In genomic region chr15:48682949-48683651, GRCh38 we compare ENCODE assay signal across 16 cellular contexts. TPM values are rescaled to one million over a fixed set of nuclear protein-coding genes. Genes with fewer than 3 reads are reported as not detected.
DNase-seq lines count a peak whose midpoint lies in the region; ATAC-seq and TF ChIP-seq lines count a peak whose summit lies in the region.
"Had no signal": no experiment of that assay in that cellular context is flagged by ENCODE, and none has a peak within 500 bp of the region (broad histone marks: within the 10 kb centered on the region; RNA-seq: fewer than 3 reads in every experiment).

No MANE protein-coding gene starts in this region.

- peak; percentile 75 for DNase-seq in AG09319 (ENCODE audit: extremely low read depth, low read depth)
- peak; percentile 26 for DNase-seq in NCI-H460 (ENCODE audit: extremely low read depth, low read depth)
- peak; percentile 44 for DNase-seq in lower lobe of right lung
- DNase-seq in T-helper 2 cell treated with Interferon-gamma antibody and Interleukin-4, amounts not matched to agents 5 μg/mL and 100 μg/mL, for 36 hours (ENCODE audit: low spot score): no peak
- no peak for DNase-seq in NCI-H748 (lab: John Stamatoyannopoulos, UW; ENCODE audit: unreplicated experiment)
- DNase-seq: GF-D8, KBM-7, SJCRH30 had no signal

- intact Hi-C loops in lower lobe of right lung (cut with DNase I): no loop called here

- no peaks in the 10 kb centered on the region for H3K27me3 ChIP-seq in lower lobe of right lung (ENCODE audit: low read depth)
- H3K27me3 ChIP-seq: BLaER1, SJCRH30 had no signal

- H3K36me3 Mint-ChIP-seq in T-helper 2 cell treated with Interferon-gamma antibody and Interleukin-4, amounts not matched to agents 5 μg/mL and 100 μg/mL, for 36 hours (ENCODE audit: low read depth): no peaks in the 10 kb centered on the region

- no peaks in the 10 kb centered on the region for H3K27me3 Mint-ChIP-seq in T-helper 2 cell treated with Interferon-gamma antibody and Interleukin-4, amounts not matched to agents 5 μg/mL and 100 μg/mL, for 36 hours (ENCODE audit: low read depth)
- H3K27me3 Mint-ChIP-seq: dendritic cell treated with granulocyte-macrophage colony-stimulating factor and Interleukin-4, amounts not matched to agents 40 ng/mL and 50 ng/mL, for 4 days had no signal

- no peaks in the 10 kb centered on the region for H3K36me3 ChIP-seq in lower lobe of right lung
- H3K36me3 ChIP-seq: BLaER1, SJCRH30 had no signal

- TF ChIP-seq CTCF in AG09319 (IDR thresholded peaks at IDR 0.05; ENCODE audit: low read depth, low read length): no peak
- TF ChIP-seq CTCF in lower lobe of right lung (IDR thresholded peaks at IDR 0.05): no peak

- H3K4me3 Mint-ChIP-seq in T-helper 2 cell treated with Interferon-gamma antibody and Interleukin-4, amounts not matched to agents 5 μg/mL and 100 μg/mL, for 36 hours: no peak overlapping the region
- H3K4me3 Mint-ChIP-seq: dendritic cell treated with granulocyte-macrophage colony-stimulating factor and Interleukin-4, amounts not matched to agents 40 ng/mL and 50 ng/mL, for 4 days; stimulated activated memory B cell treated with anti-CD40 and anti-IgM and Interleukin-4, amounts not matched to agents 10 μg/mL and 1 μg/mL and 100 μg/mL, for 72 hours had no signal

- H3K27ac Mint-ChIP-seq in T-helper 2 cell treated with Interferon-gamma antibody and Interleukin-4, amounts not matched to agents 5 μg/mL and 100 μg/mL, for 36 hours: no peak overlapping the region
- H3K27ac Mint-ChIP-seq: activated T-helper 2 cell treated with anti-CD3 and anti-CD28 coated beads, Interferon-gamma antibody, Interleukin-2, Interleukin-4, amounts not matched to agents 10 μg/mL and 5 μg/mL and 100 μg/mL, durations not matched to agents 14 hours and 24 hours and 36 hours; dendritic cell treated with granulocyte-macrophage colony-stimulating factor and Interleukin-4, amounts not matched to agents 40 ng/mL and 50 ng/mL, for 4 days; stimulated activated memory B cell treated with anti-CD40 and anti-IgM and Interleukin-4, amounts not matched to agents 10 μg/mL and 1 μg/mL and 100 μg/mL, for 72 hours had no signal

- H3K27ac ChIP-seq in lower lobe of right lung: no peak overlapping the region
- H3K27ac ChIP-seq: BLaER1, SJCRH30 had no signal

- H3K4me1 ChIP-seq in lower lobe of right lung: no peaks in the 10 kb centered on the region
- H3K4me1 ChIP-seq: BLaER1, SJCRH30 had no signal

- H3K9me3 Mint-ChIP-seq in T-helper 2 cell treated with Interferon-gamma antibody and Interleukin-4, amounts not matched to agents 5 μg/mL and 100 μg/mL, for 36 hours: no peaks in the 10 kb centered on the region

- H3K9me3 ChIP-seq in lower lobe of right lung: no peaks in the 10 kb centered on the region

- no peaks in the 10 kb centered on the region for H3K4me1 Mint-ChIP-seq in T-helper 2 cell treated with Interferon-gamma antibody and Interleukin-4, amounts not matched to agents 5 μg/mL and 100 μg/mL, for 36 hours (ENCODE audit: low read depth)
- H3K4me1 Mint-ChIP-seq: stimulated activated memory B cell treated with anti-CD40 and anti-IgM and Interleukin-4, amounts not matched to agents 10 μg/mL and 1 μg/mL and 100 μg/mL, for 72 hours had no signal

- H3K4me3 ChIP-seq in lower lobe of right lung: no peak overlapping the region
- H3K4me3 ChIP-seq: BLaER1, SJCRH30 had no signal

- ATAC-seq in esophagus mucosa (peak; percentile 99), lower lobe of right lung (peak; percentile 43 to 62), GM18520 (IDR thresholded peaks at IDR 0.05; ENCODE audit: unreplicated experiment) (no peak), HG03025 (IDR thresholded peaks at IDR 0.05; ENCODE audit: low FRiP score, unreplicated experiment) (no peak)
- ATAC-seq: activated CD4-positive, CD25-positive, alpha-beta regulatory T cell treated with anti-CD3 and anti-CD28 coated beads, Interleukin-2, amount 50 U/mL, for 24 hours; stimulated activated memory B cell treated with anti-CD40 and anti-IgM and Interleukin-4, amounts not matched to agents 10 μg/mL and 1 μg/mL and 100 μg/mL, for 72 hours had no signal

RNA-seq across cellular contexts. Expression of gene FBN1, which starts 37.6 kb away (rescaled TPM):
- total RNA-seq in NCI-H460 (2014; rRNA removed; shearing (Covaris generic)): 9.3 and 9.9 TPM in 2 replicates
- polyA plus RNA-seq in NCI-H460 (2014; cell fraction: nucleus; rRNA removed): 9.4 and 12.1 TPM in 2 replicates
- 6.9 TPM for total RNA-seq in esophagus mucosa
- total RNA-seq in lower lobe of right lung: 75.3 TPM

Comparison
In these comparisons a context has a peak if more than half of its experiments do, and no peak if none do; other contexts are left out.
1. DNase-seq: peak in AG09319 (single experiment), NCI-H460 (single experiment) and lower lobe of right lung (single experiment); none in T-helper 2 cell treated with Interferon-gamma antibody and Interleukin-4, amounts not matched to agents 5 μg/mL and 100 μg/mL, for 36 hours (single experiment) and NCI-H748 (single experiment).
2. ATAC-seq: peak in esophagus mucosa (single experiment) and lower lobe of right lung (2 of 2); none in GM18520 (single experiment) and HG03025 (single experiment).